In genomic region chr1:8848663-8849386, GRCh38 we compare ENCODE assay signal across 1 cellular context.
TF ChIP-seq lines count a peak whose summit lies in the region.

No MANE protein-coding gene starts in this region.

TF ChIP-seq in IMR-90, 13 proteins besides CTCF, POLR2A, EP300 and RAD21 (continued from another document):
- TF ChIP-seq, protein P1, sequence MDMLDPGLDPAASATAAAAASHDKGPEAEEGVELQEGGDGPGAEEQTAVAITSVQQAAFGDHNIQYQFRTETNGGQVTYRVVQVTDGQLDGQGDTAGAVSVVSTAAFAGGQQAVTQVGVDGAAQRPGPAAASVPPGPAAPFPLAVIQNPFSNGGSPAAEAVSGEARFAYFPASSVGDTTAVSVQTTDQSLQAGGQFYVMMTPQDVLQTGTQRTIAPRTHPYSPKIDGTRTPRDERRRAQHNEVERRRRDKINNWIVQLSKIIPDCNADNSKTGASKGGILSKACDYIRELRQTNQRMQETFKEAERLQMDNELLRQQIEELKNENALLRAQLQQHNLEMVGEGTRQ (IDR thresholded peaks at IDR 0.05; ENCODE audit: low read depth, low read length), result no peak
- TF ChIP-seq, protein P2, sequence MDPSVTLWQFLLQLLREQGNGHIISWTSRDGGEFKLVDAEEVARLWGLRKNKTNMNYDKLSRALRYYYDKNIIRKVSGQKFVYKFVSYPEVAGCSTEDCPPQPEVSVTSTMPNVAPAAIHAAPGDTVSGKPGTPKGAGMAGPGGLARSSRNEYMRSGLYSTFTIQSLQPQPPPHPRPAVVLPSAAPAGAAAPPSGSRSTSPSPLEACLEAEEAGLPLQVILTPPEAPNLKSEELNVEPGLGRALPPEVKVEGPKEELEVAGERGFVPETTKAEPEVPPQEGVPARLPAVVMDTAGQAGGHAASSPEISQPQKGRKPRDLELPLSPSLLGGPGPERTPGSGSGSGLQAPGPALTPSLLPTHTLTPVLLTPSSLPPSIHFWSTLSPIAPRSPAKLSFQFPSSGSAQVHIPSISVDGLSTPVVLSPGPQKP (IDR thresholded peaks at IDR 0.05; ENCODE audit: borderline replicate concordance, low read depth, low read length), result no peak
- TF ChIP-seq MAZ (IDR thresholded peaks at IDR 0.05; ENCODE audit: borderline replicate concordance, low read depth, low read length) (no peak), BHLHE40 (IDR thresholded peaks at IDR 0.05; ENCODE audit: low read depth, low read length) (no peak), FOS (IDR thresholded peaks at IDR 0.05; ENCODE audit: low read depth, low read length) (no peak)
